2 cellular contexts compared by ENCODE assay signal in genomic region chr7:96997512-96998032, GRCh38.
TF ChIP-seq lines count a peak whose summit lies in the region.

No MANE protein-coding gene starts in this region.

TF ChIP-seq in H1, 55 proteins besides CTCF, POLR2A, EP300 and RAD21:
- peak; percentile 42; the same call in 1 of the 2 replicates for TF ChIP-seq CBX8 (IDR thresholded peaks at IDR 0.05; ENCODE audit: borderline replicate concordance, low read depth, low read length)
- TF ChIP-seq SUZ12 (IDR thresholded peaks at IDR 0.05; ENCODE audit: low read length) = peak; percentile 87
- TF ChIP-seq SIRT6 (IDR thresholded peaks at IDR 0.05; ENCODE audit: low read length) = no peak
- TF ChIP-seq RNF2 (IDR thresholded peaks at IDR 0.05; ENCODE audit: borderline replicate concordance, low read depth, low read length, missing control alignments, poor library complexity, severe bottlenecking) = peak; percentile 88
- TF ChIP-seq EZH2 (IDR thresholded peaks at IDR 0.05; ENCODE audit: low read depth, low read length, severe bottlenecking) = peak; percentile 76
- TF ChIP-seq CEBPB (IDR thresholded peaks at IDR 0.05; ENCODE audit: low read depth, low read length) = no peak
- TF ChIP-seq, protein P1, sequence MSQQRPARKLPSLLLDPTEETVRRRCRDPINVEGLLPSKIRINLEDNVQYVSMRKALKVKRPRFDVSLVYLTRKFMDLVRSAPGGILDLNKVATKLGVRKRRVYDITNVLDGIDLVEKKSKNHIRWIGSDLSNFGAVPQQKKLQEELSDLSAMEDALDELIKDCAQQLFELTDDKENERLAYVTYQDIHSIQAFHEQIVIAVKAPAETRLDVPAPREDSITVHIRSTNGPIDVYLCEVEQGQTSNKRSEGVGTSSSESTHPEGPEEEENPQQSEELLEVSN (IDR thresholded peaks at IDR 0.05) = no peak

TF ChIP-seq in neural cell, 6 proteins besides CTCF, POLR2A, EP300 and RAD21:
- TF ChIP-seq EZH2 (IDR thresholded peaks at IDR 0.05; ENCODE audit: borderline replicate concordance, insufficient read depth, low read length, poor library complexity, severe bottlenecking) (no peak), TAF1 (IDR thresholded peaks at IDR 0.05; ENCODE audit: low read depth) (no peak), MXI1 (conservative IDR thresholded peaks at IDR 0.05; ENCODE audit: poor library complexity, severe bottlenecking) (no peak), SMC3 (conservative IDR thresholded peaks at IDR 0.05; ENCODE audit: poor library complexity) (no peak), POLR2AphosphoS5 (IDR thresholded peaks at IDR 0.05) (no peak), REST (IDR thresholded peaks at IDR 0.05; ENCODE audit: borderline replicate concordance) (no peak)
